ENCODE assay signal across 2 cellular contexts in the genomic region with DNA sequence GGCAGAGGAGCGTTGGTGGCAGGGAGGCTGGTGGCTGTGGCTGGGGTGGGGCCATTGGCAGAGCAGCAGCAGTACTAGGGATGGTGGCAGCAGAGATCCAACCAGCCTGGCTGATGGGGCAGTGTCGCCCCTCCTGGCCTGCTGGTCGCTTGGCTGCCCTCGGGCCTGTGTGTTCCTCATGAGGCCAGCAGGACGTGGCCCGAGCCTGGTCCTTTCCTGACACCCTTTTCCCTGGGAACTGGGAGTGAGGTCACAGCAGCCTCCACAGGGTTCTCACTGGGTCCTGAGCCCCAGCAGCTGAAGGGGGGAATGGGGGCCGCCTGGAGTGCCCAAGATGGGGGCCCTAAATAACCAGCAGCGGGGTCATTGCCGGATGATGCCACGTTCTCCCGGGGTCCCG.
TF ChIP-seq lines count a peak whose summit lies in the region.

No MANE protein-coding gene starts in this region.

TF ChIP-seq in A549, 52 proteins besides CTCF, POLR2A, EP300 and RAD21:
- TF ChIP-seq, protein P1, sequence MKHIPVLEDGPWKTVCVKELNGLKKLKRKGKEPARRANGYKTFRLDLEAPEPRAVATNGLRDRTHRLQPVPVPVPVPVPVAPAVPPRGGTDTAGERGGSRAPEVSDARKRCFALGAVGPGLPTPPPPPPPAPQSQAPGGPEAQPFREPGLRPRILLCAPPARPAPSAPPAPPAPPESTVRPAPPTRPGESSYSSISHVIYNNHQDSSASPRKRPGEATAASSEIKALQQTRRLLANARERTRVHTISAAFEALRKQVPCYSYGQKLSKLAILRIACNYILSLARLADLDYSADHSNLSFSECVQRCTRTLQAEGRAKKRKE (CRISPR knock-in tag; IDR thresholded peaks at IDR 0.05; ENCODE audit: low read depth): no peak
- no peak for TF ChIP-seq ZNF302 (CRISPR knock-in tag; IDR thresholded peaks at IDR 0.05)
- no peak for TF ChIP-seq KDM1A (IDR thresholded peaks at IDR 0.05; ENCODE audit: low read depth)
- TF ChIP-seq, protein P2, sequence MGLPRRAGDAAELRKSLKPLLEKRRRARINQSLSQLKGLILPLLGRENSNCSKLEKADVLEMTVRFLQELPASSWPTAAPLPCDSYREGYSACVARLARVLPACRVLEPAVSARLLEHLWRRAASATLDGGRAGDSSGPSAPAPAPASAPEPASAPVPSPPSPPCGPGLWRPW (IDR thresholded peaks at IDR 0.05): no peak
- TF ChIP-seq NR3C1 (IDR thresholded peaks at IDR 0.05): no peak
- TF ChIP-seq, protein P3, sequence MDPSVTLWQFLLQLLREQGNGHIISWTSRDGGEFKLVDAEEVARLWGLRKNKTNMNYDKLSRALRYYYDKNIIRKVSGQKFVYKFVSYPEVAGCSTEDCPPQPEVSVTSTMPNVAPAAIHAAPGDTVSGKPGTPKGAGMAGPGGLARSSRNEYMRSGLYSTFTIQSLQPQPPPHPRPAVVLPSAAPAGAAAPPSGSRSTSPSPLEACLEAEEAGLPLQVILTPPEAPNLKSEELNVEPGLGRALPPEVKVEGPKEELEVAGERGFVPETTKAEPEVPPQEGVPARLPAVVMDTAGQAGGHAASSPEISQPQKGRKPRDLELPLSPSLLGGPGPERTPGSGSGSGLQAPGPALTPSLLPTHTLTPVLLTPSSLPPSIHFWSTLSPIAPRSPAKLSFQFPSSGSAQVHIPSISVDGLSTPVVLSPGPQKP (IDR thresholded peaks at IDR 0.05; ENCODE audit: low read depth, low read length): no peak
- TF ChIP-seq, protein P4, sequence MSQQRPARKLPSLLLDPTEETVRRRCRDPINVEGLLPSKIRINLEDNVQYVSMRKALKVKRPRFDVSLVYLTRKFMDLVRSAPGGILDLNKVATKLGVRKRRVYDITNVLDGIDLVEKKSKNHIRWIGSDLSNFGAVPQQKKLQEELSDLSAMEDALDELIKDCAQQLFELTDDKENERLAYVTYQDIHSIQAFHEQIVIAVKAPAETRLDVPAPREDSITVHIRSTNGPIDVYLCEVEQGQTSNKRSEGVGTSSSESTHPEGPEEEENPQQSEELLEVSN (IDR thresholded peaks at IDR 0.05; ENCODE audit: borderline replicate concordance, low read depth): no peak
- no peak for TF ChIP-seq ZFP36 (IDR thresholded peaks at IDR 0.05; ENCODE audit: borderline replicate concordance, partially characterized antibody)
- TF ChIP-seq, protein P5, sequence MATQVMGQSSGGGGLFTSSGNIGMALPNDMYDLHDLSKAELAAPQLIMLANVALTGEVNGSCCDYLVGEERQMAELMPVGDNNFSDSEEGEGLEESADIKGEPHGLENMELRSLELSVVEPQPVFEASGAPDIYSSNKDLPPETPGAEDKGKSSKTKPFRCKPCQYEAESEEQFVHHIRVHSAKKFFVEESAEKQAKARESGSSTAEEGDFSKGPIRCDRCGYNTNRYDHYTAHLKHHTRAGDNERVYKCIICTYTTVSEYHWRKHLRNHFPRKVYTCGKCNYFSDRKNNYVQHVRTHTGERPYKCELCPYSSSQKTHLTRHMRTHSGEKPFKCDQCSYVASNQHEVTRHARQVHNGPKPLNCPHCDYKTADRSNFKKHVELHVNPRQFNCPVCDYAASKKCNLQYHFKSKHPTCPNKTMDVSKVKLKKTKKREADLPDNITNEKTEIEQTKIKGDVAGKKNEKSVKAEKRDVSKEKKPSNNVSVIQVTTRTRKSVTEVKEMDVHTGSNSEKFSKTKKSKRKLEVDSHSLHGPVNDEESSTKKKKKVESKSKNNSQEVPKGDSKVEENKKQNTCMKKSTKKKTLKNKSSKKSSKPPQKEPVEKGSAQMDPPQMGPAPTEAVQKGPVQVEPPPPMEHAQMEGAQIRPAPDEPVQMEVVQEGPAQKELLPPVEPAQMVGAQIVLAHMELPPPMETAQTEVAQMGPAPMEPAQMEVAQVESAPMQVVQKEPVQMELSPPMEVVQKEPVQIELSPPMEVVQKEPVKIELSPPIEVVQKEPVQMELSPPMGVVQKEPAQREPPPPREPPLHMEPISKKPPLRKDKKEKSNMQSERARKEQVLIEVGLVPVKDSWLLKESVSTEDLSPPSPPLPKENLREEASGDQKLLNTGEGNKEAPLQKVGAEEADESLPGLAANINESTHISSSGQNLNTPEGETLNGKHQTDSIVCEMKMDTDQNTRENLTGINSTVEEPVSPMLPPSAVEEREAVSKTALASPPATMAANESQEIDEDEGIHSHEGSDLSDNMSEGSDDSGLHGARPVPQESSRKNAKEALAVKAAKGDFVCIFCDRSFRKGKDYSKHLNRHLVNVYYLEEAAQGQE (IDR thresholded peaks at IDR 0.05): no peak
- no peak for TF ChIP-seq RFX5 (IDR thresholded peaks at IDR 0.05)
- TF ChIP-seq, protein P6, sequence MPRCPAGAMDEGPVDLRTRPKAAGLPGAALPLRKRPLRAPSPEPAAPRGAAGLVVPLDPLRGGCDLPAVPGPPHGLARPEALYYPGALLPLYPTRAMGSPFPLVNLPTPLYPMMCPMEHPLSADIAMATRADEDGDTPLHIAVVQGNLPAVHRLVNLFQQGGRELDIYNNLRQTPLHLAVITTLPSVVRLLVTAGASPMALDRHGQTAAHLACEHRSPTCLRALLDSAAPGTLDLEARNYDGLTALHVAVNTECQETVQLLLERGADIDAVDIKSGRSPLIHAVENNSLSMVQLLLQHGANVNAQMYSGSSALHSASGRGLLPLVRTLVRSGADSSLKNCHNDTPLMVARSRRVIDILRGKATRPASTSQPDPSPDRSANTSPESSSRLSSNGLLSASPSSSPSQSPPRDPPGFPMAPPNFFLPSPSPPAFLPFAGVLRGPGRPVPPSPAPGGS (IDR thresholded peaks at IDR 0.05): no peak
- TF ChIP-seq FOXS1 (CRISPR knock-in tag; IDR thresholded peaks at IDR 0.05): no peak
- TF ChIP-seq JUN (IDR thresholded peaks at IDR 0.05): no peak
- TF ChIP-seq, protein P7, sequence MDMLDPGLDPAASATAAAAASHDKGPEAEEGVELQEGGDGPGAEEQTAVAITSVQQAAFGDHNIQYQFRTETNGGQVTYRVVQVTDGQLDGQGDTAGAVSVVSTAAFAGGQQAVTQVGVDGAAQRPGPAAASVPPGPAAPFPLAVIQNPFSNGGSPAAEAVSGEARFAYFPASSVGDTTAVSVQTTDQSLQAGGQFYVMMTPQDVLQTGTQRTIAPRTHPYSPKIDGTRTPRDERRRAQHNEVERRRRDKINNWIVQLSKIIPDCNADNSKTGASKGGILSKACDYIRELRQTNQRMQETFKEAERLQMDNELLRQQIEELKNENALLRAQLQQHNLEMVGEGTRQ (IDR thresholded peaks at IDR 0.05): no peak

TF ChIP-seq in H1, 55 proteins besides CTCF, POLR2A, EP300 and RAD21:
- TF ChIP-seq SRF (IDR thresholded peaks at IDR 0.05; ENCODE audit: low read depth, low read length) (no peak), CHD1 (IDR thresholded peaks at IDR 0.05; ENCODE audit: low read depth, low read length) (no peak), HDAC2 (IDR thresholded peaks at IDR 0.05; ENCODE audit: borderline replicate concordance in 1 of 2, low read depth in 2 of 2, low read length in 2 of 2) (no peak), ASH2L (IDR thresholded peaks at IDR 0.05; ENCODE audit: low read length) (no peak), EZH2 (IDR thresholded peaks at IDR 0.05; ENCODE audit: low read depth, low read length, severe bottlenecking) (no peak), RFX5 (IDR thresholded peaks at IDR 0.05; ENCODE audit: borderline replicate concordance, low read depth, low read length) (no peak), POLR2AphosphoS5 (IDR thresholded peaks at IDR 0.05; ENCODE audit: low read depth, low read length) (no peak), CEBPB (IDR thresholded peaks at IDR 0.05; ENCODE audit: low read depth, low read length) (no peak), EGR1 (IDR thresholded peaks at IDR 0.05; ENCODE audit: borderline replicate concordance, low read depth, low read length) (no peak), RBBP5 (IDR thresholded peaks at IDR 0.05; ENCODE audit: borderline replicate concordance, low read depth, low read length) (no peak), GABPA (IDR thresholded peaks at IDR 0.05; ENCODE audit: borderline replicate concordance, insufficient read depth, low read length) (no peak), PHF8 (conservative IDR thresholded peaks at IDR 0.05; ENCODE audit: low read depth, low read length) (no peak), HDAC6 (IDR thresholded peaks at IDR 0.05; ENCODE audit: low read depth, low read length) (no peak), NANOG (IDR thresholded peaks at IDR 0.05; ENCODE audit: insufficient read depth, low read depth, low read length, poor library complexity, severe bottlenecking) (no peak), TCF12 (IDR thresholded peaks at IDR 0.05; ENCODE audit: low read depth, low read length) (no peak)
- TF ChIP-seq, protein P8, sequence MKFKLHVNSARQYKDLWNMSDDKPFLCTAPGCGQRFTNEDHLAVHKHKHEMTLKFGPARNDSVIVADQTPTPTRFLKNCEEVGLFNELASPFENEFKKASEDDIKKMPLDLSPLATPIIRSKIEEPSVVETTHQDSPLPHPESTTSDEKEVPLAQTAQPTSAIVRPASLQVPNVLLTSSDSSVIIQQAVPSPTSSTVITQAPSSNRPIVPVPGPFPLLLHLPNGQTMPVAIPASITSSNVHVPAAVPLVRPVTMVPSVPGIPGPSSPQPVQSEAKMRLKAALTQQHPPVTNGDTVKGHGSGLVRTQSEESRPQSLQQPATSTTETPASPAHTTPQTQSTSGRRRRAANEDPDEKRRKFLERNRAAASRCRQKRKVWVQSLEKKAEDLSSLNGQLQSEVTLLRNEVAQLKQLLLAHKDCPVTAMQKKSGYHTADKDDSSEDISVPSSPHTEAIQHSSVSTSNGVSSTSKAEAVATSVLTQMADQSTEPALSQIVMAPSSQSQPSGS (IDR thresholded peaks at IDR 0.05; ENCODE audit: low read length): no peak
